In genomic region chr12:2876431-2877046, GRCh38 we compare ENCODE assay signal across 9 cellular contexts. TPM values are rescaled to one million over a fixed set of nuclear protein-coding genes. Genes with fewer than 3 reads are reported as not detected.
A peak's percentile ranks its signal among the peaks of the same experiment; 100 is the strongest.
DNase-seq lines count a peak whose midpoint lies in the region; ATAC-seq and TF ChIP-seq lines count a peak whose summit lies in the region.
"Had no signal": no experiment of that assay in that cellular context is flagged by ENCODE, and none has a peak within 500 bp of the region (broad histone marks: within the 10 kb centered on the region; RNA-seq: fewer than 3 reads in every experiment).

No MANE protein-coding gene starts in this region.

- peak overlapping the region; percentile 95 for H3K4me3 Mint-ChIP-seq in activated T-helper 2 cell treated with anti-CD3 and anti-CD28 coated beads, Interferon-gamma antibody, Interleukin-2, Interleukin-4, amounts not matched to agents 10 μg/mL and 5 μg/mL and 100 μg/mL, durations not matched to agents 14 hours and 24 hours and 36 hours (ENCODE audit: low read depth)

- intact Hi-C loops in activated T-helper 2 cell treated with anti-CD3 and anti-CD28 coated beads, Interferon-gamma antibody, Interleukin-2, Interleukin-4, amounts not matched to agents 10 μg/mL and 5 μg/mL and 100 μg/mL, durations not matched to agents 14 hours and 24 hours and 36 hours (cut with micrococcal nuclease), result loop anchor here (1.0 to 10.0 kb wide), 4 partner anchors 8 to 182 kb away; partner anchors contain the start of genes ITFG2 and TULP3

- peak overlapping the region; percentile 92 for H3K27ac Mint-ChIP-seq in activated T-helper 2 cell treated with anti-CD3 and anti-CD28 coated beads, Interferon-gamma antibody, Interleukin-2, Interleukin-4, amounts not matched to agents 10 μg/mL and 5 μg/mL and 100 μg/mL, durations not matched to agents 14 hours and 24 hours and 36 hours

- no peaks in the 10 kb centered on the region for H3K9me3 Mint-ChIP-seq in activated T-helper 2 cell treated with anti-CD3 and anti-CD28 coated beads, Interferon-gamma antibody, Interleukin-2, Interleukin-4, amounts not matched to agents 10 μg/mL and 5 μg/mL and 100 μg/mL, durations not matched to agents 14 hours and 24 hours and 36 hours

- H3K9me3 ChIP-seq in KOPT-K1 (ENCODE audit: insufficient read depth, low read length, poor library complexity, severe bottlenecking) (no peaks in the 10 kb centered on the region), right atrium auricular region (no peaks in the 10 kb centered on the region)

- no peaks in the 10 kb centered on the region for H3K27me3 Mint-ChIP-seq in activated T-helper 2 cell treated with anti-CD3 and anti-CD28 coated beads, Interferon-gamma antibody, Interleukin-2, Interleukin-4, amounts not matched to agents 10 μg/mL and 5 μg/mL and 100 μg/mL, durations not matched to agents 14 hours and 24 hours and 36 hours (ENCODE audit: low read depth)

- H3K36me3 Mint-ChIP-seq in activated T-helper 2 cell treated with anti-CD3 and anti-CD28 coated beads, Interferon-gamma antibody, Interleukin-2, Interleukin-4, amounts not matched to agents 10 μg/mL and 5 μg/mL and 100 μg/mL, durations not matched to agents 14 hours and 24 hours and 36 hours (ENCODE audit: low read depth), result peaks cover 57% of the 10 kb centered on the region

- H3K4me1 Mint-ChIP-seq in activated T-helper 2 cell treated with anti-CD3 and anti-CD28 coated beads, Interferon-gamma antibody, Interleukin-2, Interleukin-4, amounts not matched to agents 10 μg/mL and 5 μg/mL and 100 μg/mL, durations not matched to agents 14 hours and 24 hours and 36 hours (ENCODE audit: low read depth), result peaks cover 33% of the 10 kb centered on the region

- no peak for TF ChIP-seq CTCF in right atrium auricular region (IDR thresholded peaks at IDR 0.05)

- H3K27ac ChIP-seq in KOPT-K1 (ENCODE audit: low read depth, low read length, poor library complexity, severe bottlenecking), result peak overlapping the region; percentile 96
- H3K27ac ChIP-seq in right atrium auricular region, result peak overlapping the region in 1 of 2 donors; percentile 93

- ATAC-seq in GM21737 (IDR thresholded peaks at IDR 0.05; ENCODE audit: unreplicated experiment), result peak; percentile 6

- peaks cover 59% of the 10 kb centered on the region for H3K36me3 ChIP-seq in KOPT-K1 (ENCODE audit: insufficient read depth, low read length)
- no peaks in the 10 kb centered on the region for H3K36me3 ChIP-seq in right atrium auricular region

- H3K4me3 ChIP-seq in right atrium auricular region (peak overlapping the region; percentile 83 to 92), skeletal muscle cell (ENCODE audit: low read depth, low read length) (peak overlapping the region; percentile 90)

- peaks cover 0 to 20% of the 10 kb centered on the region in 2 donors for H3K4me1 ChIP-seq in right atrium auricular region

- DNase-seq in activated CD4-positive, alpha-beta T cell treated with anti-CD3 and anti-CD28 coated beads for 48 hours, result peak; percentile 49
- no peak for DNase-seq in activated CD4-positive, alpha-beta T cell treated with anti-CD3 and anti-CD28 coated beads, Interleukin-2, amount 50 U/mL, for 4 hours
- DNase-seq in activated T-helper 2 cell treated with anti-CD3 and anti-CD28 coated beads, Interferon-gamma antibody, Interleukin-2, Interleukin-4, amounts not matched to agents 10 μg/mL and 5 μg/mL and 100 μg/mL, durations not matched to agents 14 hours and 24 hours and 36 hours (ENCODE audit: low spot score), result peak; percentile 21
- DNase-seq in right atrium auricular region (ENCODE audit: low spot score) (no peak), skeletal muscle cell (ENCODE audit: low read depth) (no peak), amniotic stem cell (lab: John Stamatoyannopoulos, UW) (no peak)

- H3K27me3 ChIP-seq in right atrium auricular region, result no peaks in the 10 kb centered on the region

RNA-seq across cellular contexts. Expression of gene FOXM1, which starts 0.4 kb away (rescaled TPM):
- 74.8 and 79.3 TPM in 2 replicates for total RNA-seq in activated T-helper 2 cell treated with anti-CD3 and anti-CD28 coated beads, Interferon-gamma antibody, Interleukin-2, Interleukin-4, amounts not matched to agents 10 μg/mL and 5 μg/mL and 100 μg/mL, durations not matched to agents 14 hours and 24 hours and 36 hours
- 1 to 10 TPM in 1 of 2 donors, under 1 TPM in 1; 0.16 to 4.1 TPM for total RNA-seq in right atrium auricular region

RNA-seq across cellular contexts. Expression of gene RHNO1, which starts 0.5 kb away (rescaled TPM):
- total RNA-seq in activated T-helper 2 cell treated with anti-CD3 and anti-CD28 coated beads, Interferon-gamma antibody, Interleukin-2, Interleukin-4, amounts not matched to agents 10 μg/mL and 5 μg/mL and 100 μg/mL, durations not matched to agents 14 hours and 24 hours and 36 hours, result 46.5 and 51.1 TPM in 2 replicates
- 10 to 100 TPM in 1 of 2 donors, 1 to 10 TPM in 1; 6.2 to 11.5 TPM for total RNA-seq in right atrium auricular region

RNA-seq across cellular contexts. Expression of gene TULP3, which starts 14.2 kb away (rescaled TPM):
- 6.0 and 6.4 TPM in 2 replicates for total RNA-seq in activated T-helper 2 cell treated with anti-CD3 and anti-CD28 coated beads, Interferon-gamma antibody, Interleukin-2, Interleukin-4, amounts not matched to agents 10 μg/mL and 5 μg/mL and 100 μg/mL, durations not matched to agents 14 hours and 24 hours and 36 hours
- 10 to 100 TPM in 1 of 2 donors, 1 to 10 TPM in 1; 9.7 to 17.0 TPM for total RNA-seq in right atrium auricular region

RNA-seq across cellular contexts. Expression of gene TEX52, which starts 19.7 kb away (rescaled TPM):
- not detected in 2 replicates for total RNA-seq in activated T-helper 2 cell treated with anti-CD3 and anti-CD28 coated beads, Interferon-gamma antibody, Interleukin-2, Interleukin-4, amounts not matched to agents 10 μg/mL and 5 μg/mL and 100 μg/mL, durations not matched to agents 14 hours and 24 hours and 36 hours
- total RNA-seq in right atrium auricular region, result not detected
- total RNA-seq: lung microvascular endothelial cell had no signal

RNA-seq across cellular contexts. Expression of gene NRIP2, which starts 41.7 kb away (rescaled TPM):
- not detected in 2 replicates for total RNA-seq in activated T-helper 2 cell treated with anti-CD3 and anti-CD28 coated beads, Interferon-gamma antibody, Interleukin-2, Interleukin-4, amounts not matched to agents 10 μg/mL and 5 μg/mL and 100 μg/mL, durations not matched to agents 14 hours and 24 hours and 36 hours
- total RNA-seq in right atrium auricular region, result 1 to 10 TPM in 1 of 2 donors, under 1 TPM in 1; 0.59 to 3.0 TPM
- total RNA-seq: lung microvascular endothelial cell had no signal

Comparison
In these comparisons a context has a peak if more than half of its experiments do, and no peak if none do; other contexts are left out.
1. DNase-seq: peak in activated CD4-positive, alpha-beta T cell treated with anti-CD3 and anti-CD28 coated beads for 48 hours (single experiment) and activated T-helper 2 cell treated with anti-CD3 and anti-CD28 coated beads, Interferon-gamma antibody, Interleukin-2, Interleukin-4, amounts not matched to agents 10 μg/mL and 5 μg/mL and 100 μg/mL, durations not matched to agents 14 hours and 24 hours and 36 hours (single experiment); none in activated CD4-positive, alpha-beta T cell treated with anti-CD3 and anti-CD28 coated beads, Interleukin-2, amount 50 U/mL, for 4 hours (0 of 2), right atrium auricular region (single experiment), skeletal muscle cell (single experiment) and amniotic stem cell (single experiment).
2. RNA of gene FOXM1, which starts 0.4 kb away (total RNA-seq): 74.8 to 79.3 TPM in activated T-helper 2 cell treated with anti-CD3 and anti-CD28 coated beads, Interferon-gamma antibody, Interleukin-2, Interleukin-4, amounts not matched to agents 10 μg/mL and 5 μg/mL and 100 μg/mL, durations not matched to agents 14 hours and 24 hours and 36 hours; 0.16 to 4.1 TPM in right atrium auricular region; every median in the first group is over 10 times any median in the second.